Comparison of ENCODE assay signal across 1 cellular context in genomic region chr1:16512624-16513411, GRCh38.
TF ChIP-seq lines count a peak whose summit lies in the region.
"Not testable (repeated sequence)": the region's sequence is repeated elsewhere in the genome, so short reads cannot be mapped to it uniquely, and the experiment has no call there.

No MANE protein-coding gene starts in this region.

TF ChIP-seq in K562, 482 proteins besides CTCF, POLR2A, EP300 and RAD21:
- TF ChIP-seq ZBTB40 (IDR thresholded peaks at IDR 0.05) (peak; percentile 66; the same call in 1 of the 2 replicates), NFIC (IDR thresholded peaks at IDR 0.05) (peak; percentile 87)
- not testable (repeated sequence) for TF ChIP-seq ZBTB40 (CRISPR knock-in tag; IDR thresholded peaks at IDR 0.05)
